1 cellular context compared by ENCODE assay signal in genomic region chr3:183266454-183266853, GRCh38.
TF ChIP-seq lines count a peak whose summit lies in the region.

No MANE protein-coding gene starts in this region.

TF ChIP-seq in HepG2, 621 proteins besides CTCF, POLR2A, EP300 and RAD21:
- no peak for TF ChIP-seq ZUFSP (CRISPR knock-in tag; IDR thresholded peaks at IDR 0.05; ENCODE audit: borderline replicate concordance)
